Comparison of ENCODE assay signal across 1 cellular context in the genomic region with DNA sequence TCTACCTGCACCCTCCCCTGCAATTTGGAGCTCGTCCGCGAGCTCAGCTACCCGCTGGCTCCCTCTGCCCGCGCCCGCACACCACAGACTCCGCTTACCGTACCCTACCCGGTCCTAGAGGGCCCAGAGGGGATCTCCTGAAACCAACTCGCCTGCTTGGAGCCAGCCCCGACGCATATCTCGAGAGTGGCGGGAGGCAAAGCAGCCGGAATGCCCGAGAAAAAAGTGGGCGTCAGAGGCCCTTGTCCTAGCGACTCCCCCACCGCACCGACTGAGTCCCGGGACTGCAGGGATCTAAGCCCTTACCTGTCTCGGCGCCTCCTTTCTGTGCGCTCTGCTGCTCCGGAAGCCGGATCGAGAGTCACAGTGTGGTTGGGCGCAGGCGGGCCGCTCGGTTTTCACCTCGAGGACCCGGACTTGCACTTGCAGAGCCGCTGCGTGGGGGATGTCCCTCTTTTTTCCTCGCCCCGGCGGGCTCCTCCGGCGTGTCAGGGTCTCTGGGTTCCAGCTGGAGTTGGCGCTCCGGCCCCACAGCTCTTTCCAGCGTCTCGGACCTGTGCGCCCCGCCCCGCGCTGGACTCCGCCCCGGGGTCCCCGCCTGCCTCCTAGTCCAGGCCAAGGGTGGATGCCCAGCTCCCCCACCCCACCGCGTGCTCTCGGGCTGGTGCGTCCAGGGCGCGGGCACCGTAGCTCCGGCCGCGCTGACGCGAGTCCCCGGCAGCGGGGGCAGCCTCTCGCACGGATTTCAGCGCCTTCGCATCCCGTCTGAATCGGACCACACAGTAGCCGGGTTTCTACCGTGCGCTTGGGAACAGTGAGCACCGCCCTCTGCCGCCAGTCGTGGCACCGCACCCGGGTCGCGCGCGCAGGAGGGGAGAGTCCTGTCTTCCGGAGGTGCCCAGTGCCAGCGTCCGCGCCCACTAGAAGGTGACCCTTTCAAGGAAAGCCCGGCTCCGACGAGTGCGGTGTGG.
TF ChIP-seq lines count a peak whose summit lies in the region.

A gene (minus strand): TSS at position 767 of the 971 bp plus-strand sequence. CDS start 2,585 bp downstream, outside the sequence.

TF ChIP-seq in SK-N-SH, 30 proteins besides CTCF, POLR2A, EP300 and RAD21 (continued from another document):
- TF ChIP-seq, protein P1, sequence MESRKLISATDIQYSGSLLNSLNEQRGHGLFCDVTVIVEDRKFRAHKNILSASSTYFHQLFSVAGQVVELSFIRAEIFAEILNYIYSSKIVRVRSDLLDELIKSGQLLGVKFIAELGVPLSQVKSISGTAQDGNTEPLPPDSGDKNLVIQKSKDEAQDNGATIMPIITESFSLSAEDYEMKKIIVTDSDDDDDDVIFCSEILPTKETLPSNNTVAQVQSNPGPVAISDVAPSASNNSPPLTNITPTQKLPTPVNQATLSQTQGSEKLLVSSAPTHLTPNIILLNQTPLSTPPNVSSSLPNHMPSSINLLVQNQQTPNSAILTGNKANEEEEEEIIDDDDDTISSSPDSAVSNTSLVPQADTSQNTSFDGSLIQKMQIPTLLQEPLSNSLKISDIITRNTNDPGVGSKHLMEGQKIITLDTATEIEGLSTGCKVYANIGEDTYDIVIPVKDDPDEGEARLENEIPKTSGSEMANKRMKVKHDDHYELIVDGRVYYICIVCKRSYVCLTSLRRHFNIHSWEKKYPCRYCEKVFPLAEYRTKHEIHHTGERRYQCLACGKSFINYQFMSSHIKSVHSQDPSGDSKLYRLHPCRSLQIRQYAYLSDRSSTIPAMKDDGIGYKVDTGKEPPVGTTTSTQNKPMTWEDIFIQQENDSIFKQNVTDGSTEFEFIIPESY (IDR thresholded peaks at IDR 0.05; ENCODE audit: borderline replicate concordance, low read depth) = no peak
- TF ChIP-seq TEAD4 (IDR thresholded peaks at IDR 0.05; ENCODE audit: borderline replicate concordance, insufficient read depth) = no peak
- TF ChIP-seq, protein P2, sequence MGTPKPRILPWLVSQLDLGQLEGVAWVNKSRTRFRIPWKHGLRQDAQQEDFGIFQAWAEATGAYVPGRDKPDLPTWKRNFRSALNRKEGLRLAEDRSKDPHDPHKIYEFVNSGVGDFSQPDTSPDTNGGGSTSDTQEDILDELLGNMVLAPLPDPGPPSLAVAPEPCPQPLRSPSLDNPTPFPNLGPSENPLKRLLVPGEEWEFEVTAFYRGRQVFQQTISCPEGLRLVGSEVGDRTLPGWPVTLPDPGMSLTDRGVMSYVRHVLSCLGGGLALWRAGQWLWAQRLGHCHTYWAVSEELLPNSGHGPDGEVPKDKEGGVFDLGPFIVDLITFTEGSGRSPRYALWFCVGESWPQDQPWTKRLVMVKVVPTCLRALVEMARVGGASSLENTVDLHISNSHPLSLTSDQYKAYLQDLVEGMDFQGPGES (IDR thresholded peaks at IDR 0.05; ENCODE audit: low read depth, low read length) = no peak
- TF ChIP-seq, protein P3, sequence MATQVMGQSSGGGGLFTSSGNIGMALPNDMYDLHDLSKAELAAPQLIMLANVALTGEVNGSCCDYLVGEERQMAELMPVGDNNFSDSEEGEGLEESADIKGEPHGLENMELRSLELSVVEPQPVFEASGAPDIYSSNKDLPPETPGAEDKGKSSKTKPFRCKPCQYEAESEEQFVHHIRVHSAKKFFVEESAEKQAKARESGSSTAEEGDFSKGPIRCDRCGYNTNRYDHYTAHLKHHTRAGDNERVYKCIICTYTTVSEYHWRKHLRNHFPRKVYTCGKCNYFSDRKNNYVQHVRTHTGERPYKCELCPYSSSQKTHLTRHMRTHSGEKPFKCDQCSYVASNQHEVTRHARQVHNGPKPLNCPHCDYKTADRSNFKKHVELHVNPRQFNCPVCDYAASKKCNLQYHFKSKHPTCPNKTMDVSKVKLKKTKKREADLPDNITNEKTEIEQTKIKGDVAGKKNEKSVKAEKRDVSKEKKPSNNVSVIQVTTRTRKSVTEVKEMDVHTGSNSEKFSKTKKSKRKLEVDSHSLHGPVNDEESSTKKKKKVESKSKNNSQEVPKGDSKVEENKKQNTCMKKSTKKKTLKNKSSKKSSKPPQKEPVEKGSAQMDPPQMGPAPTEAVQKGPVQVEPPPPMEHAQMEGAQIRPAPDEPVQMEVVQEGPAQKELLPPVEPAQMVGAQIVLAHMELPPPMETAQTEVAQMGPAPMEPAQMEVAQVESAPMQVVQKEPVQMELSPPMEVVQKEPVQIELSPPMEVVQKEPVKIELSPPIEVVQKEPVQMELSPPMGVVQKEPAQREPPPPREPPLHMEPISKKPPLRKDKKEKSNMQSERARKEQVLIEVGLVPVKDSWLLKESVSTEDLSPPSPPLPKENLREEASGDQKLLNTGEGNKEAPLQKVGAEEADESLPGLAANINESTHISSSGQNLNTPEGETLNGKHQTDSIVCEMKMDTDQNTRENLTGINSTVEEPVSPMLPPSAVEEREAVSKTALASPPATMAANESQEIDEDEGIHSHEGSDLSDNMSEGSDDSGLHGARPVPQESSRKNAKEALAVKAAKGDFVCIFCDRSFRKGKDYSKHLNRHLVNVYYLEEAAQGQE (IDR thresholded peaks at IDR 0.05; ENCODE audit: low read depth, low read length) = no peak
- TF ChIP-seq, protein P4, sequence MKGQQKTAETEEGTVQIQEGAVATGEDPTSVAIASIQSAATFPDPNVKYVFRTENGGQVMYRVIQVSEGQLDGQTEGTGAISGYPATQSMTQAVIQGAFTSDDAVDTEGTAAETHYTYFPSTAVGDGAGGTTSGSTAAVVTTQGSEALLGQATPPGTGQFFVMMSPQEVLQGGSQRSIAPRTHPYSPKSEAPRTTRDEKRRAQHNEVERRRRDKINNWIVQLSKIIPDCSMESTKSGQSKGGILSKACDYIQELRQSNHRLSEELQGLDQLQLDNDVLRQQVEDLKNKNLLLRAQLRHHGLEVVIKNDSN (IDR thresholded peaks at IDR 0.05; ENCODE audit: borderline replicate concordance, low read depth) = no peak
- no peak for TF ChIP-seq NRF1 (IDR thresholded peaks at IDR 0.05; ENCODE audit: low read depth, low read length)
- TF ChIP-seq CHD2 (IDR thresholded peaks at IDR 0.05; ENCODE audit: low read length, partially characterized antibody) = no peak
- TF ChIP-seq, protein P5, sequence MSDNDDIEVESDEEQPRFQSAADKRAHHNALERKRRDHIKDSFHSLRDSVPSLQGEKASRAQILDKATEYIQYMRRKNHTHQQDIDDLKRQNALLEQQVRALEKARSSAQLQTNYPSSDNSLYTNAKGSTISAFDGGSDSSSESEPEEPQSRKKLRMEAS (IDR thresholded peaks at IDR 0.05; ENCODE audit: low read depth) = no peak
- TF ChIP-seq MEF2A (IDR thresholded peaks at IDR 0.05; ENCODE audit: borderline replicate concordance, low read depth) = no peak
- TF ChIP-seq MXI1 (IDR thresholded peaks at IDR 0.05; ENCODE audit: low read depth, low read length) = 0 out of 2 replicates have a peak, but pooled peaks have one; percentile 24
